ENCODE assay signal across 8 cellular contexts in the genomic region with DNA sequence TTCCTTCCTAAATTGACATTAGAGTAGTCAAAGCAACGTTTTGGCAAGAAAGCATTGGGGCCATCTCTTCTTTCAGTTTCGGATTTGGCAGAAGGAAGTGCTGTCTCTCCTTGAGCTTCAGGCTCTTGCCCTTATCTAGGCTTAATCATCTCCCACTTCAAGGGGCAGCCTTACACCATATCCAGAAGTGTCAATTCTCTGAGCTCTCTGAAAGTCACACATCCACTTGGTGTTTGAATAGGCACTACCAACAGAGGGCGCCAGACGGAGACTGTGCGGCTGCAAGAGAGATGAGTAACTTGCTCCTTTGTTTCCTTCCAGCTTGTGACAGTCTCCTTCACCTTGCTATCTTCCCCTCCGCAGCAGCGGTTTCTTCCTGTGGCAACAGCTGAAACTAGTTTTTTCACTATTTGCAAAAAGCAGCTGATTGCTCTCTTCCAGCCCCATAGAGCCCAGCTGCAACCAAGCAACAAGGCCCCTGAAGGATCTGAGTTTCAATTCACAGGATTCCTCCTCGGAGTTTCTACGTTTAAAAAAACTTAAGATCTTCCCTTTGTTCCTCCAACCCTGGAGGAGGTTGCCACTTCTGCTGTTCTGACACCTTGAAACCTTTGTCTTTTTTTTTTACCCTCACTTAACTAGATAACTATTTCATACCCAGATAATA.
DNase-seq lines count a peak whose midpoint lies in the region; TF ChIP-seq lines count a peak whose summit lies in the region.

No MANE protein-coding gene starts in this region.

- DNase-seq in NCI-H2107 treated with DMSO at 0.1 percent for 48 hours (lab: John Stamatoyannopoulos, UW; ENCODE audit: unreplicated experiment) (peak; percentile 40), NCI-H2107 (lab: John Stamatoyannopoulos, UW) (no peak), KBM-7 (peak; percentile 75), OCI-M1 (lab: John Stamatoyannopoulos, UW) (peak; percentile 98), fibroblast of pulmonary artery (ENCODE audit: low read depth) (peak; percentile 74), nucleus accumbens (lab: John Stamatoyannopoulos, UW) (peak in 54 of 56 donors; percentile 7 to 89 (median 64))
- DNase-seq in activated T-cell treated with anti-CD3 and anti-CD28 coated beads, Interleukin-2, amount 50 U/mL, for 48 hours, result peak; percentile 85 to 86

- peak; percentile 92 for TF ChIP-seq CTCF in fibroblast of pulmonary artery (IDR thresholded peaks at IDR 0.05; ENCODE audit: low read length, missing control alignments)

- no peak overlapping the region for H3K4me3 ChIP-seq in fibroblast of pulmonary artery (replicated peaks; ENCODE audit: low read depth, low read length)

- H3K27ac ChIP-seq in temporal lobe (ENCODE audit: low read depth, low read length), result peak overlapping the region; percentile 46

- in situ Hi-C loops in KBM-7 (cut with MboI; ENCODE audit: low pct_unique_long_range_greater_than_20kb, low sequenced_read_pairs), result no loop called here
